In the genomic region with DNA sequence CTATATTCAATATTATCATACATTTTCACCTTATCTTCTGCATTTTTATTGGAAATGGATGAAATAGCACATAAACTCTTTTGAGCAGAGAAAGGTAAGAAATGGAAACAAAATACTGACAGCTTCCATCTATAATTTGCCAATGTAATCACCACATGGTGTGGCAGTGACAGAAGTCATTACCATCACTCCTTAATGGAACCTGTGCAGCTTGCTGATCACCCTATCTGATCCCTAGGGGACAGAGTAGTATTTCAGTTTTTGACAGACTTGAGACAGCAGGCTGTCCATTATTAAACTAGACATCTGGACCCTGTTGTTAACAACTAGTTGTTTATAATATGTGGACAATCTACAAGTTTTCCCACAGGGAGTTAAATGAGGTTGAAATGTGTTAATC, we compare ENCODE assay signal across 20 cellular contexts.
"Had no signal": no experiment of that assay in that cellular context is flagged by ENCODE, and none has a peak within 500 bp of the region (broad histone marks: within the 10 kb centered on the region; RNA-seq: fewer than 3 reads in every experiment).

No MANE protein-coding gene starts in this region.

- H3K9me3 ChIP-seq: prostate gland, right lobe of liver, spleen, tibial artery, upper lobe of right lung, vagina had no signal

- H3K27me3 ChIP-seq: heart right ventricle, right lobe of liver, spleen, tibial artery, upper lobe of right lung, vagina had no signal

- DNase-seq: dorsolateral prefrontal cortex; effector CD8-positive, alpha-beta T cell; heart right ventricle; hypothalamus; kidney glomerular epithelial cell; mesendoderm; naive B cell; right lobe of liver; spleen; stimulated activated CD4-positive, alpha-beta T cell treated with anti-CD3 and anti-CD28 coated beads, Interleukin-15, amount 100 ng/mL, for 24 hours; stimulated activated CD4-positive, alpha-beta T cell treated with anti-CD3 and anti-CD28 coated beads, Interleukin-1b, Interleukin-23, amount 100 ng/mL, for 48 hours; stimulated activated CD4-positive, alpha-beta T cell treated with anti-CD3 and anti-CD28 coated beads, Interleukin-4, amount 100 ng/mL, for 24 hours; tibial artery; upper lobe of right lung had no signal

- H3K4me3 Mint-ChIP-seq: naive B cell; nephron; stimulated activated memory B cell treated with anti-CD40 and anti-IgM and Interleukin-4, amounts not matched to agents 10 μg/mL and 1 μg/mL and 100 μg/mL, for 72 hours; stimulated activated naive CD8-positive, alpha-beta T cell treated with anti-CD3 and anti-CD28 coated beads, Interleukin-15, Interleukin-2, amounts not matched to agents 100 ng/mL and 50 ng/mL, for 24 hours had no signal

- H3K4me1 ChIP-seq: heart right ventricle, parathyroid adenoma, prostate gland, spleen, tibial artery, upper lobe of right lung, vagina had no signal

- H3K4me3 ChIP-seq: dorsolateral prefrontal cortex, heart right ventricle, prostate gland, right lobe of liver, spleen, tibial artery, upper lobe of right lung, vagina had no signal

- H3K36me3 Mint-ChIP-seq: naive B cell; stimulated activated memory B cell treated with anti-CD40 and anti-IgM and Interleukin-4, amounts not matched to agents 10 μg/mL and 1 μg/mL and 100 μg/mL, for 72 hours had no signal

- H3K36me3 ChIP-seq: heart right ventricle, prostate gland, right lobe of liver, spleen, tibial artery, upper lobe of right lung, vagina had no signal

- H3K27me3 Mint-ChIP-seq: naive B cell; stimulated activated memory B cell treated with anti-CD40 and anti-IgM and Interleukin-4, amounts not matched to agents 10 μg/mL and 1 μg/mL and 100 μg/mL, for 72 hours; stimulated activated naive CD8-positive, alpha-beta T cell treated with anti-CD3 and anti-CD28 coated beads, Interleukin-15, Interleukin-2, amounts not matched to agents 100 ng/mL and 50 ng/mL, for 24 hours had no signal

- H3K27ac ChIP-seq: dorsolateral prefrontal cortex, heart right ventricle, parathyroid adenoma, prostate gland, right lobe of liver, spleen, tibial artery, upper lobe of right lung, vagina had no signal

- H3K4me1 Mint-ChIP-seq: naive B cell; nephron; stimulated activated memory B cell treated with anti-CD40 and anti-IgM and Interleukin-4, amounts not matched to agents 10 μg/mL and 1 μg/mL and 100 μg/mL, for 72 hours had no signal

- H3K9me3 Mint-ChIP-seq: nephron; stimulated activated naive CD8-positive, alpha-beta T cell treated with anti-CD3 and anti-CD28 coated beads, Interleukin-15, Interleukin-2, amounts not matched to agents 100 ng/mL and 50 ng/mL, for 24 hours had no signal

- H3K27ac Mint-ChIP-seq: naive B cell; nephron; stimulated activated memory B cell treated with anti-CD40 and anti-IgM and Interleukin-4, amounts not matched to agents 10 μg/mL and 1 μg/mL and 100 μg/mL, for 72 hours; stimulated activated naive CD8-positive, alpha-beta T cell treated with anti-CD3 and anti-CD28 coated beads, Interleukin-15, Interleukin-2, amounts not matched to agents 100 ng/mL and 50 ng/mL, for 24 hours had no signal
